In the genomic region with DNA sequence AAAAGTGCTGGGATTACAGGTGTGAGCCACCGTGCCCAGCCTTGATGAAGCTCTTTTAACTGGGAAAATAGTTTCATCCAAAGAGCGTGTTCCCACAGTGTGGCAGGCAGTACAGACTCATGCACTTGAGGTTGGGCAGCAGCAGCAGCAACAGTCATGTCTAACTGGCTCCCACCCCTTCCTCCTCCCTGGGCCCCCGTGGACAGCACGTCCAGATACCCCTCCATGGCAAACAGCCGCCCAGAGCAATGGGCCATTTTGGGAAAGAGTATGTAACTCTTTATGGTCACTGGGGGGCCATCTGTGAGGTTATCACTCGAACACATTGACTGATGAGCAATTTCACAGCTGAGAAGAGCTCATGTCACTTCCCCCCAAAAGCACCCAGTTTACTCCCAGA, we compare ENCODE assay signal across 34 cellular contexts.
"Had no signal": no experiment of that assay in that cellular context is flagged by ENCODE, and none has a peak within 500 bp of the region (broad histone marks: within the 10 kb centered on the region; RNA-seq: fewer than 3 reads in every experiment).

No MANE protein-coding gene starts in this region.

- H3K36me3 ChIP-seq: MG63 had no signal

- H3K4me3 ChIP-seq: MG63 had no signal

- H3K4me2 ChIP-seq: KMS-11 had no signal

- H3K9ac ChIP-seq: KMS-11 had no signal

- DNase-seq: Karpas-422, Kasumi-1, MG63, MM.1S, MV-4-11, NCI-H1048, NCI-H1092, NCI-H1092 treated with DMSO at 0.1 percent for 48 hours, NCI-H1105, NCI-H1105 treated with DMSO at 0.1 percent for 48 hours, NCI-H1417, NCI-H1417 treated with DMSO at 0.1 percent for 48 hours, NCI-H1436, NCI-H1436 treated with DMSO at 0.1 percent for 48 hours, NCI-H146, NCI-H1694, NCI-H1694 treated with DMSO at 0.1 percent for 48 hours, NCI-H187, NCI-H187 treated with DMSO at 0.1 percent for 48 hours, NCI-H1930, NCI-H2029, NCI-H2029 treated with DMSO at 0.1 percent for 48 hours, NCI-H2081, NCI-H2081 treated with DMSO at 0.1 percent for 48 hours, NCI-H2107, NCI-H2171, NCI-H2171 treated with DMSO at 0.1 percent for 48 hours, NCI-H2227 treated with DMSO at 0.1 percent for 48 hours, NCI-H226, NCI-H345, NCI-H446, NCI-H446 treated with DMSO at 0.1 percent for 48 hours, NCI-H510A had no signal

- H3K27me3 ChIP-seq: MG63 had no signal

- H3K9me3 ChIP-seq: MG63 had no signal

- H3K27ac ChIP-seq: KMS-11 had no signal
